ENCODE assay signal across 18 cellular contexts in genomic region chr20:34983995-34984735, GRCh38. TPM values are rescaled to one million over a fixed set of nuclear protein-coding genes. Genes with fewer than 3 reads are reported as not detected.
DNase-seq lines count a peak whose midpoint lies in the region; ATAC-seq and TF ChIP-seq lines count a peak whose summit lies in the region.
"Had no signal": no experiment of that assay in that cellular context is flagged by ENCODE, and none has a peak within 500 bp of the region (broad histone marks: within the 10 kb centered on the region; RNA-seq: fewer than 3 reads in every experiment).

No MANE protein-coding gene starts in this region.

- H3K27ac Mint-ChIP-seq in activated naive CD8-positive, alpha-beta T cell treated with anti-CD3 and anti-CD28 coated beads, Interleukin-2, amount 10 ng/mL, durations not matched to agents 7 days and 5 days, result peak overlapping the region; percentile 56
- no peak overlapping the region for H3K27ac Mint-ChIP-seq in activated naive CD8-positive, alpha-beta T cell treated with anti-CD3 and anti-CD28 coated beads for 36 hours
- H3K27ac Mint-ChIP-seq in WTC11, result no peak overlapping the region
- peak overlapping the region; percentile 53 for H3K27ac Mint-ChIP-seq in type B pancreatic cell
- H3K27ac Mint-ChIP-seq in CD14-positive monocyte, result no peak overlapping the region
- H3K27ac Mint-ChIP-seq: activated naive CD4-positive, alpha-beta T cell treated with anti-CD3 and anti-CD28 coated beads, Interleukin-2, amount 10 ng/mL, durations not matched to agents 7 days and 5 days; T-helper 17 cell had no signal

- CTCF ChIA-PET in WTC11 (lab: Charles Lee), result interaction anchor here (0.7 to 4.5 kb wide), 10 partner anchors 9 to 300 kb away, joined by 3 to 22 read pairs (median 4); partner anchors contain the start of genes EIF6, GSS and MYH7B

- POLR2A ChIA-PET in activated naive CD8-positive, alpha-beta T cell treated with anti-CD3 and anti-CD28 coated beads, Interleukin-2, amount 10 ng/mL, durations not matched to agents 7 days and 5 days (lab: Charles Lee), result no interaction called here
- POLR2A ChIA-PET in WTC11 (lab: Charles Lee), result interaction anchor here (1.0 kb wide), 1 partner anchor 28 kb away, joined by 3 read pairs; the partner anchor contains the start of gene MYH7B

- intact Hi-C loops in CD14-positive monocyte (cut with micrococcal nuclease), result no loop called here

- H3K4me3 Mint-ChIP-seq in activated naive CD8-positive, alpha-beta T cell treated with anti-CD3 and anti-CD28 coated beads, Interleukin-2, amount 10 ng/mL, durations not matched to agents 7 days and 5 days, result no peak overlapping the region
- no peak overlapping the region for H3K4me3 Mint-ChIP-seq in activated naive CD8-positive, alpha-beta T cell treated with anti-CD3 and anti-CD28 coated beads for 36 hours
- peak overlapping the region; percentile 16 for H3K4me3 Mint-ChIP-seq in WTC11
- H3K4me3 Mint-ChIP-seq in type B pancreatic cell, result no peak overlapping the region
- peak overlapping the region in 1 of 2 donors; percentile 46 for H3K4me3 Mint-ChIP-seq in CD14-positive monocyte
- H3K4me3 Mint-ChIP-seq: activated naive CD4-positive, alpha-beta T cell treated with anti-CD3 and anti-CD28 coated beads, Interleukin-2, amount 10 ng/mL, durations not matched to agents 7 days and 5 days; CD8-positive, alpha-beta memory T cell; T-helper 17 cell had no signal

- ATAC-seq in activated naive CD8-positive, alpha-beta T cell treated with anti-CD3 and anti-CD28 coated beads, Interleukin-2, amount 10 ng/mL, durations not matched to agents 7 days and 5 days (ENCODE audit: low read depth), result no peak
- ATAC-seq in WTC11, result peak; percentile 61
- ATAC-seq in HG03097 (IDR thresholded peaks at IDR 0.05; ENCODE audit: low FRiP score, unreplicated experiment), result no peak
- ATAC-seq: T-helper 17 cell had no signal

- DNase-seq in activated naive CD8-positive, alpha-beta T cell treated with anti-CD3 and anti-CD28 coated beads, Interleukin-2, amount 10 ng/mL, durations not matched to agents 7 days and 5 days, result no peak
- DNase-seq in activated naive CD8-positive, alpha-beta T cell treated with anti-CD3 and anti-CD28 coated beads for 36 hours, result no peak
- peak; percentile 44 for DNase-seq in WTC11 (ENCODE audit: low spot score)
- DNase-seq in iPS-NIHi11 (ENCODE audit: low spot score), result peak; percentile 49
- DNase-seq in type B pancreatic cell (ENCODE audit: extremely low spot score, unreplicated experiment), result no peak
- no peak for DNase-seq in medulla oblongata (ENCODE audit: extremely low spot score)
- no peak for DNase-seq in CD14-positive monocyte (ENCODE audit: low spot score)
- DNase-seq: activated naive CD4-positive, alpha-beta T cell treated with anti-CD3 and anti-CD28 coated beads, Interleukin-2, amount 10 ng/mL, durations not matched to agents 7 days and 5 days; brain microvascular endothelial cell; CD8-positive, alpha-beta memory T cell; effector memory CD4-positive, alpha-beta T cell; KBM-7; kidney glomerular epithelial cell; NCI-H1092 treated with DMSO at 0.1 percent for 48 hours; stimulated activated CD4-positive, alpha-beta T cell treated with anti-CD3 and anti-CD28 coated beads, Interleukin-4, amount 100 ng/mL, for 1 hour; T-helper 17 cell; tibial artery had no signal

- H3K27me3 Mint-ChIP-seq in activated naive CD8-positive, alpha-beta T cell treated with anti-CD3 and anti-CD28 coated beads, Interleukin-2, amount 10 ng/mL, durations not matched to agents 7 days and 5 days, result peaks cover 9% of the 10 kb centered on the region
- H3K27me3 Mint-ChIP-seq in activated naive CD8-positive, alpha-beta T cell treated with anti-CD3 and anti-CD28 coated beads for 36 hours, result peaks cover 10% of the 10 kb centered on the region
- peaks cover 50% of the 10 kb centered on the region for H3K27me3 Mint-ChIP-seq in WTC11 (ENCODE audit: low read depth)
- peaks cover 13% of the 10 kb centered on the region for H3K27me3 Mint-ChIP-seq in type B pancreatic cell
- peaks cover 12 to 32% (median 27%) of the 10 kb centered on the region in 3 donors for H3K27me3 Mint-ChIP-seq in CD14-positive monocyte (ENCODE audit: low read depth in 3 of 3)

- no peaks in the 10 kb centered on the region for H3K36me3 Mint-ChIP-seq in activated naive CD8-positive, alpha-beta T cell treated with anti-CD3 and anti-CD28 coated beads, Interleukin-2, amount 10 ng/mL, durations not matched to agents 7 days and 5 days
- no peaks in the 10 kb centered on the region for H3K36me3 Mint-ChIP-seq in activated naive CD8-positive, alpha-beta T cell treated with anti-CD3 and anti-CD28 coated beads for 36 hours
- H3K36me3 Mint-ChIP-seq in WTC11 (no peaks in the 10 kb centered on the region), type B pancreatic cell (no peaks in the 10 kb centered on the region), CD14-positive monocyte (no peaks in the 10 kb centered on the region)
- H3K36me3 Mint-ChIP-seq: activated naive CD4-positive, alpha-beta T cell treated with anti-CD3 and anti-CD28 coated beads, Interleukin-2, amount 10 ng/mL, durations not matched to agents 7 days and 5 days had no signal

- peaks cover 2% of the 10 kb centered on the region for H3K4me1 Mint-ChIP-seq in activated naive CD8-positive, alpha-beta T cell treated with anti-CD3 and anti-CD28 coated beads, Interleukin-2, amount 10 ng/mL, durations not matched to agents 7 days and 5 days
- no peaks in the 10 kb centered on the region for H3K4me1 Mint-ChIP-seq in activated naive CD8-positive, alpha-beta T cell treated with anti-CD3 and anti-CD28 coated beads for 36 hours
- peaks cover 48% of the 10 kb centered on the region for H3K4me1 Mint-ChIP-seq in WTC11
- peaks cover 26% of the 10 kb centered on the region for H3K4me1 Mint-ChIP-seq in type B pancreatic cell (ENCODE audit: unreplicated experiment)
- H3K4me1 Mint-ChIP-seq in CD14-positive monocyte, result no peaks in the 10 kb centered on the region
- H3K4me1 Mint-ChIP-seq: CD8-positive, alpha-beta memory T cell had no signal

- H3K9me3 Mint-ChIP-seq in activated naive CD8-positive, alpha-beta T cell treated with anti-CD3 and anti-CD28 coated beads, Interleukin-2, amount 10 ng/mL, durations not matched to agents 7 days and 5 days, result no peaks in the 10 kb centered on the region
- H3K9me3 Mint-ChIP-seq in activated naive CD8-positive, alpha-beta T cell treated with anti-CD3 and anti-CD28 coated beads for 36 hours, result no peaks in the 10 kb centered on the region
- H3K9me3 Mint-ChIP-seq in WTC11 (no peaks in the 10 kb centered on the region), type B pancreatic cell (no peaks in the 10 kb centered on the region), CD14-positive monocyte (no peaks in the 10 kb centered on the region)
- H3K9me3 Mint-ChIP-seq: activated naive CD4-positive, alpha-beta T cell treated with anti-CD3 and anti-CD28 coated beads, Interleukin-2, amount 10 ng/mL, durations not matched to agents 7 days and 5 days; CD8-positive, alpha-beta memory T cell had no signal

- no peak for TF ChIP-seq CTCF in WTC11 (IDR thresholded peaks at IDR 0.05)
- no peak for TF ChIP-seq CTCF in type B pancreatic cell (conservative IDR thresholded peaks at IDR 0.05)
- no peak for TF ChIP-seq CTCF in CD14-positive monocyte (IDR thresholded peaks at IDR 0.05)

TF ChIP-seq in WTC11, 78 proteins besides CTCF, POLR2A, EP300 and RAD21 (continues in another document):
- TF ChIP-seq, protein P1, sequence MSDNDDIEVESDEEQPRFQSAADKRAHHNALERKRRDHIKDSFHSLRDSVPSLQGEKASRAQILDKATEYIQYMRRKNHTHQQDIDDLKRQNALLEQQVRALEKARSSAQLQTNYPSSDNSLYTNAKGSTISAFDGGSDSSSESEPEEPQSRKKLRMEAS (CRISPR knock-in tag; IDR thresholded peaks at IDR 0.05), result no peak; the same call in 1 of the 2 replicates
- TF ChIP-seq CBFB (CRISPR knock-in tag; IDR thresholded peaks at IDR 0.05; ENCODE audit: low read depth) (no peak), PRDM15 (CRISPR knock-in tag; IDR thresholded peaks at IDR 0.05) (peak; percentile 56), SP1 (CRISPR knock-in tag; conservative IDR thresholded peaks at IDR 0.05) (peak; percentile 59), ZNF423 (CRISPR knock-in tag; IDR thresholded peaks at IDR 0.05) (peak; percentile 50)

RNA-seq across cellular contexts. Expression of gene MYH7B, which starts 28.5 kb away (rescaled TPM):
- total RNA-seq in activated naive CD8-positive, alpha-beta T cell treated with anti-CD3 and anti-CD28 coated beads, Interleukin-2, amount 10 ng/mL, durations not matched to agents 7 days and 5 days, result under 1 TPM; 0.20 to 0.55 TPM
- under 1 TPM; 0.30 to 0.33 TPM for total RNA-seq in activated naive CD8-positive, alpha-beta T cell treated with anti-CD3 and anti-CD28 coated beads for 36 hours
- 0.66 to 1.0 TPM (median 0.98 TPM) in 3 replicates for total RNA-seq in WTC11 (2021)
- total RNA-seq in type B pancreatic cell (ENCODE audit: low replicate concordance), result 0.50 and 1.2 TPM in 2 replicates
- polyA plus RNA-seq in CD14-positive monocyte, result not detected

RNA-seq across cellular contexts. Expression of gene GSS, which starts 28.6 kb away (rescaled TPM):
- 10 to 100 TPM; 53.8 to 57.2 TPM for total RNA-seq in activated naive CD8-positive, alpha-beta T cell treated with anti-CD3 and anti-CD28 coated beads, Interleukin-2, amount 10 ng/mL, durations not matched to agents 7 days and 5 days
- total RNA-seq in activated naive CD8-positive, alpha-beta T cell treated with anti-CD3 and anti-CD28 coated beads for 36 hours, result 10 to 100 TPM; 48.0 to 50.3 TPM
- total RNA-seq in WTC11 (2021) (40.7 to 47.3 TPM (median 46.7 TPM) in 3 replicates), type B pancreatic cell (ENCODE audit: low replicate concordance) (43.3 and 66.4 TPM in 2 replicates)
- 10 to 100 TPM; 30.4 to 34.0 TPM for polyA plus RNA-seq in CD14-positive monocyte

Comparison
In these comparisons a context has a peak if more than half of its experiments do, and no peak if none do; other contexts are left out.
1. H3K27ac Mint-ChIP-seq: peak in activated naive CD8-positive, alpha-beta T cell treated with anti-CD3 and anti-CD28 coated beads, Interleukin-2, amount 10 ng/mL, durations not matched to agents 7 days and 5 days (single experiment) and type B pancreatic cell (single experiment); none in activated naive CD8-positive, alpha-beta T cell treated with anti-CD3 and anti-CD28 coated beads for 36 hours (single experiment), WTC11 (single experiment) and CD14-positive monocyte (0 of 7).
2. DNase-seq: peak in WTC11 (single experiment) and iPS-NIHi11 (single experiment); none in activated naive CD8-positive, alpha-beta T cell treated with anti-CD3 and anti-CD28 coated beads, Interleukin-2, amount 10 ng/mL, durations not matched to agents 7 days and 5 days (single experiment), activated naive CD8-positive, alpha-beta T cell treated with anti-CD3 and anti-CD28 coated beads for 36 hours (single experiment), type B pancreatic cell (single experiment), medulla oblongata (single experiment) and CD14-positive monocyte (single experiment).